ENCODE assay signal across 8 cellular contexts in genomic region chr4:81913427-81913878, GRCh38.
DNase-seq lines count a peak whose midpoint lies in the region; ATAC-seq, FAIRE-seq and TF ChIP-seq lines count a peak whose summit lies in the region.

No MANE protein-coding gene starts in this region.

- no peaks in the 10 kb centered on the region for H3K9me3 ChIP-seq in ascending aorta

- no peak for DNase-seq in D721Med (ENCODE audit: insufficient read length, low spot score)
- DNase-seq in HS-27A (ENCODE audit: low read depth) = peak; percentile 26
- DNase-seq in T follicular helper cell (ENCODE audit: low read depth) = peak; percentile 26
- DNase-seq in ascending aorta (ENCODE audit: low spot score in 2 of 2) = no peak
- peak; percentile 11 to 62 (median 41) for DNase-seq in stimulated activated CD4-positive, alpha-beta T cell treated with anti-CD3 and anti-CD28 coated beads, TNF-alpha, amount 100 ng/mL, for 48 hours (ENCODE audit: low read depth in 3 of 3)
- DNase-seq in DMS114 treated with DMSO at 0.1 percent for 48 hours (lab: John Stamatoyannopoulos, UW; ENCODE audit: unreplicated experiment) = no peak

- H3K27ac ChIP-seq in ascending aorta = no peak overlapping the region

- ATAC-seq in GM19467 (IDR thresholded peaks at IDR 0.05; ENCODE audit: unreplicated experiment) = peak; percentile 80

- TF ChIP-seq CTCF in D721Med (IDR thresholded peaks at IDR 0.05; ENCODE audit: insufficient read depth, missing control alignments) (peak; percentile 65), ascending aorta (IDR thresholded peaks at IDR 0.05) (peak in 2 of 3 experiments; percentile 24 to 40)

- H3K36me3 ChIP-seq in ascending aorta = no peaks in the 10 kb centered on the region

- no peak overlapping the region for H3K4me3 ChIP-seq in ascending aorta

- H3K4me1 ChIP-seq in ascending aorta = no peaks in the 10 kb centered on the region

- H3K27me3 ChIP-seq in ascending aorta = no peaks in the 10 kb centered on the region

- no peak for FAIRE-seq in D721Med (lab: Jason Lieb, UNC)
- FAIRE-seq in islet of Langerhans (lab: Jason Lieb, UNC) = peak; percentile 13

- intact Hi-C loops in ascending aorta (cut with DNase I) = no loop called here

Comparison
In these comparisons a context has a peak if more than half of its experiments do, and no peak if none do; other contexts are left out.
1. DNase-seq: peak in HS-27A (single experiment), T follicular helper cell (single experiment) and stimulated activated CD4-positive, alpha-beta T cell treated with anti-CD3 and anti-CD28 coated beads, TNF-alpha, amount 100 ng/mL, for 48 hours (3 of 3); none in D721Med (single experiment), ascending aorta (0 of 2) and DMS114 treated with DMSO at 0.1 percent for 48 hours (single experiment).